Comparison of ENCODE assay signal across 23 cellular contexts in the genomic region with DNA sequence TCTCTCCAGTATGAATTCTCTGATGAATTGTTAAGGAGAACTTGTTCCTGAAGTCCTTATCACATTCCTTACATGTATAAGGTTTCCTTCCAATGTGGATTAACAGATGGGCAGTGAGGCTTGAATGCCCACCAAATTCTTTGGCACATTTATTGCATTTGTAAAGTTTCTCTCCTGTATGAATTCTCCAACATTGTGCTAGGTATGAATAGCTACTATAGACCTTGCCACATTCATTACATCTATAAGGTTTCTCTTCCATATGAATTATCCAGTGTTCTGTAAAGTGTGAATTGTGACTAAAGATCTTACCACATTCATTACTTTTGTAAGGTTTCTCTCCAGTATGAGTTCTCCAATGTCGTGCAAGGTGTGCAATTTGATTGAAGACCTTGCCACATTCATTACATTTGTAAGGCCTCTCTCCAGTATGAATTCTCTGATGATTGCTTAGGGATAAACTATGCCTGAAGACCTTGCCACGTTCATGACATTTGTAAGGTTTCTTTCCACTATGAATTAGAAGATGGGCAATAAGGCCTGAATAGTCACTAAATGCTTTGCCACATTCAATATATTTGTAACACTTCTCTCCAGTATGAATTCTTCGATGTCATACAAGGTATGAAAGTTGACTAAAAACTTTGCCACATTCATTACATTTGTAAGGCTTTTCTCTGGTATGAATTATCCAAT. TPM values are rescaled to one million over a fixed set of nuclear protein-coding genes. Genes with fewer than 3 reads are reported as not detected.
A peak's percentile ranks its signal among the peaks of the same experiment; 100 is the strongest.
DNase-seq lines count a peak whose midpoint lies in the region; ATAC-seq, FAIRE-seq and TF ChIP-seq lines count a peak whose summit lies in the region.
"Had no signal": no experiment of that assay in that cellular context is flagged by ENCODE, and none has a peak within 500 bp of the region (broad histone marks: within the 10 kb centered on the region; RNA-seq: fewer than 3 reads in every experiment).

No MANE protein-coding gene starts in this region.

- H3K4me1 ChIP-seq in HepG2 (ENCODE audit: insufficient read depth, low read length) = no peaks in the 10 kb centered on the region
- no peaks in the 10 kb centered on the region for H3K4me1 ChIP-seq in right lobe of liver
- H3K4me1 ChIP-seq in BE2C = no peaks in the 10 kb centered on the region
- H3K4me1 ChIP-seq: Caco-2, SJCRH30 had no signal

- no peak overlapping the region for H2AFZ ChIP-seq in HepG2 (ENCODE audit: low read length)

- DNase-seq in HepG2 (ENCODE audit: low spot score) = no peak
- no peak for DNase-seq in right lobe of liver
- peak; percentile 15 for DNase-seq in NAMALWA (ENCODE audit: low spot score)
- DNase-seq in dermis blood vessel endothelial cell = peak; percentile 6
- DNase-seq in BE2C = no peak
- DNase-seq: ACHN; AML-193; Caco-2; CD4-positive, CD25-positive, alpha-beta regulatory T cell; DMS79 treated with DMSO at 0.1 percent for 48 hours; GDM1; MV-4-11; NCI-H2081 treated with DMSO at 0.1 percent for 48 hours; NCI-H2227 treated with DMSO at 0.1 percent for 48 hours; NCI-H524; NK-92 treated with Interleukin-12 subunit alpha and Interleukin-12 subunit beta, amount 100 ng/mL, for 24 hours; T-helper 2 cell had no signal

- H3K79me2 ChIP-seq in HepG2 (ENCODE audit: insufficient read depth, low read length) = no peaks in the 10 kb centered on the region

- H3K4me3 ChIP-seq in HepG2 (replicated peaks in 1 of 3; ENCODE audit: insufficient read depth in 1 of 3, low read depth in 2 of 3, low read length in 3 of 3) = no peak overlapping the region
- H3K4me3 ChIP-seq in right lobe of liver = no peak overlapping the region
- no peak overlapping the region for H3K4me3 ChIP-seq in BE2C (ENCODE audit: low read depth, low read length)
- H3K4me3 ChIP-seq: SJCRH30 had no signal

- no peaks in the 10 kb centered on the region for H3K27me3 ChIP-seq in HepG2 (ENCODE audit: control insufficient read depth in 1 of 2, insufficient read depth in 2 of 2, low read length in 2 of 2)
- H3K27me3 ChIP-seq in right lobe of liver = no peaks in the 10 kb centered on the region
- H3K27me3 ChIP-seq in BE2C = no peaks in the 10 kb centered on the region
- H3K27me3 ChIP-seq: SJCRH30 had no signal

- TF ChIP-seq EP300 in HepG2 (IDR thresholded peaks at IDR 0.05; ENCODE audit: low read depth in 2 of 2, low read length in 2 of 2) = no peak
- TF ChIP-seq EP300 in HepG2 (CRISPR knock-in tag; IDR thresholded peaks at IDR 0.05; ENCODE audit: borderline replicate concordance) = no peak

- no peak for TF ChIP-seq RAD21 in HepG2 (CRISPR knock-in tag; IDR thresholded peaks at IDR 0.05)

- H3K9me3 ChIP-seq in HepG2 (ENCODE audit: low read length) (peaks cover 98% of the 10 kb centered on the region), right lobe of liver (peaks cover 4 to 69% (median 37%) of the 10 kb centered on the region in 4 donors), BE2C (no peaks in the 10 kb centered on the region; the same call in 1 of the 2 replicates)

- H3K9ac ChIP-seq in HepG2 (ENCODE audit: insufficient read depth, low read depth, low read length) = no peak overlapping the region

- H3K36me3 ChIP-seq in HepG2 (replicated peaks in 1 of 2; ENCODE audit: control insufficient read depth in 1 of 2, insufficient read depth in 2 of 2, low read length in 2 of 2) = no peaks in the 10 kb centered on the region
- no peaks in the 10 kb centered on the region for H3K36me3 ChIP-seq in right lobe of liver
- H3K36me3 ChIP-seq in BE2C = no peaks in the 10 kb centered on the region
- H3K36me3 ChIP-seq: SJCRH30 had no signal

- no peak for ATAC-seq in HepG2
- no peak for ATAC-seq in right lobe of liver
- no peak for ATAC-seq in GM21529 (IDR thresholded peaks at IDR 0.05; ENCODE audit: unreplicated experiment)
- ATAC-seq in activated CD4-positive, CD25-positive, alpha-beta regulatory T cell treated with anti-CD3 and anti-CD28 coated beads, Interleukin-2, amount 50 U/mL, for 24 hours = no peak

- in situ Hi-C loops in HepG2 (cut with HindIII; ENCODE audit: extremely low pct_ligation_motif_present, low pct_unique_long_range_greater_than_20kb) = no loop called here

- no TSS peak for BruUV-seq in HepG2 (replicated peaks; lab: Mats Ljungman, UMichigan)

- no peak overlapping the region for H3K4me2 ChIP-seq in HepG2 (ENCODE audit: low read depth, low read length)

- WGBS in HepG2 (ENCODE audit: low lambda C conversion rate) = 3% methylated on average over 3 of the region's 3 CpGs
- 79% methylated on average over 3 of the region's 3 CpGs for WGBS in right lobe of liver (ENCODE audit: insufficient coverage, low coverage, low lambda C conversion rate, missing lambda C conversion rate)

- no peak for TF ChIP-seq CTCF in HepG2 (CRISPR knock-in tag; IDR thresholded peaks at IDR 0.05)
- no peak for TF ChIP-seq CTCF in right lobe of liver (IDR thresholded peaks at IDR 0.05)
- TF ChIP-seq CTCF in BE2C (IDR thresholded peaks at IDR 0.05; ENCODE audit: low read depth, low read length) = no peak

- H3K27ac ChIP-seq in HepG2 (ENCODE audit: extremely low read length, insufficient read depth, low read length) = no peak overlapping the region
- H3K27ac ChIP-seq in right lobe of liver = no peak overlapping the region
- H3K27ac ChIP-seq: RWPE1, SJCRH30 had no signal

- FAIRE-seq in HepG2 (lab: Jason Lieb, UNC) = no peak
- FAIRE-seq: GM12892 had no signal

- intact Hi-C loops in HepG2 (cut with micrococcal nuclease; ENCODE audit: unreplicated experiment) = no loop called here
- intact Hi-C loops in right lobe of liver (cut with DNase I) = no loop called here

- POLR2A ChIA-PET in HepG2 (lab: Yijun Ruan, JAX) = no interaction called here

- no peak for TF ChIP-seq POLR2A in HepG2 (IDR thresholded peaks at IDR 0.05; ENCODE audit: insufficient read depth in 1 of 2, low read depth in 2 of 2, low read length in 2 of 2)
- TF ChIP-seq POLR2A in right lobe of liver (IDR thresholded peaks at IDR 0.05) = no peak

- no peaks in the 10 kb centered on the region for H4K20me1 ChIP-seq in HepG2 (ENCODE audit: insufficient read depth, low read length)

- CTCF ChIA-PET in HepG2 (lab: Yijun Ruan, JAX; ENCODE audit: low intra/inter-chr PET ratio, low total read pairs) = no interaction called here

RNA-seq across cellular contexts. Expression of gene ZNF578, which starts 20.4 kb away (rescaled TPM):
- not detected in 2 replicates for total RNA-seq in HepG2 (2016; rRNA removed; fragmentation: Illumina TruSeq; extraction: Trizol)
- not detected in 2 replicates for total RNA-seq in HepG2 (2016; cell fraction: cytosol; rRNA removed; fragmentation: Illumina TruSeq; extraction: Trizol; ENCODE audit: low read depth)
- not detected in 2 replicates for total RNA-seq in HepG2 (2016; cell fraction: insoluble cytoplasmic fraction; rRNA removed; fragmentation: Illumina TruSeq; extraction: Trizol)
- not detected in 2 replicates for total RNA-seq in HepG2 (2016; cell fraction: membrane; rRNA removed; fragmentation: Illumina TruSeq; extraction: Trizol)
- total RNA-seq in HepG2 (2016; cell fraction: nucleus; rRNA removed; fragmentation: Illumina TruSeq; extraction: Trizol) = not detected in 2 replicates
- polyA plus RNA-seq in HepG2 (2011; rRNA removed) = not detected in 2 replicates
- polyA plus RNA-seq in HepG2 (2011; cell fraction: cytosol; rRNA removed) = not detected in 2 replicates
- not detected in 2 replicates for polyA plus RNA-seq in HepG2 (2011; cell fraction: nucleus; rRNA removed)
- not detected in 2 replicates for polyA plus RNA-seq in HepG2 (2012)
- not detected in 2 replicates for polyA plus RNA-seq in HepG2 (2016; cell fraction: cytosol; fragmentation: Illumina TruSeq; extraction: Trizol; ENCODE audit: low read depth)
- not detected in 2 replicates for polyA plus RNA-seq in HepG2 (2016; cell fraction: insoluble cytoplasmic fraction; fragmentation: Illumina TruSeq; extraction: Trizol; ENCODE audit: low read depth)
- not detected in 2 replicates for polyA plus RNA-seq in HepG2 (2016; cell fraction: membrane; fragmentation: Illumina TruSeq; extraction: Trizol; ENCODE audit: low read depth)
- polyA plus RNA-seq in HepG2 (2016; cell fraction: nucleus; fragmentation: Illumina TruSeq; extraction: Trizol; ENCODE audit: insufficient read depth, low read depth) = not detected in 2 replicates
- polyA minus RNA-seq in HepG2 (2011; rRNA and poly(A)+ RNA removed; ENCODE audit: low replicate concordance) = not detected in 2 replicates
- not detected in 2 replicates for polyA minus RNA-seq in HepG2 (2011; cell fraction: cytosol; rRNA and poly(A)+ RNA removed)
- not detected in 2 replicates for polyA minus RNA-seq in HepG2 (2011; cell fraction: nucleus; rRNA and poly(A)+ RNA removed)
- under 1 TPM in 3 of 6 experiments, not detected in 3; 0.17 to 0.51 (median 0.29) TPM for total RNA-seq in right lobe of liver
- total RNA-seq in dermis blood vessel endothelial cell = 2.9 and 3.2 TPM in 2 replicates
- 2.0 TPM for polyA plus RNA-seq in BE2C (2012; ENCODE audit: insufficient read depth, insufficient read length, low read depth)
- total RNA-seq: Caco-2 had no signal

RNA-seq across cellular contexts. Expression of gene ZNF534, which starts 44.9 kb away (rescaled TPM):
- 0.04 TPM in 1 of 2 replicates, not detected in the other for total RNA-seq in HepG2 (2016; rRNA removed; fragmentation: Illumina TruSeq; extraction: Trizol)
- total RNA-seq in HepG2 (2016; cell fraction: cytosol; rRNA removed; fragmentation: Illumina TruSeq; extraction: Trizol; ENCODE audit: low read depth) = not detected in 2 replicates
- total RNA-seq in HepG2 (2016; cell fraction: insoluble cytoplasmic fraction; rRNA removed; fragmentation: Illumina TruSeq; extraction: Trizol) = 0.04 TPM in 1 of 2 replicates, not detected in the other
- total RNA-seq in HepG2 (2016; cell fraction: membrane; rRNA removed; fragmentation: Illumina TruSeq; extraction: Trizol) = 0.09 TPM in 1 of 2 replicates, not detected in the other
- not detected in 2 replicates for total RNA-seq in HepG2 (2016; cell fraction: nucleus; rRNA removed; fragmentation: Illumina TruSeq; extraction: Trizol)
- polyA plus RNA-seq in HepG2 (2011; rRNA removed) = 0.08 TPM in 1 of 2 replicates, not detected in the other
- not detected in 2 replicates for polyA plus RNA-seq in HepG2 (2011; cell fraction: cytosol; rRNA removed)
- polyA plus RNA-seq in HepG2 (2011; cell fraction: nucleus; rRNA removed) = not detected in 2 replicates
- not detected in 2 replicates for polyA plus RNA-seq in HepG2 (2012)
- polyA plus RNA-seq in HepG2 (2016; cell fraction: cytosol; fragmentation: Illumina TruSeq; extraction: Trizol; ENCODE audit: low read depth) = not detected in 2 replicates
- not detected in 2 replicates for polyA plus RNA-seq in HepG2 (2016; cell fraction: insoluble cytoplasmic fraction; fragmentation: Illumina TruSeq; extraction: Trizol; ENCODE audit: low read depth)
- not detected in 2 replicates for polyA plus RNA-seq in HepG2 (2016; cell fraction: membrane; fragmentation: Illumina TruSeq; extraction: Trizol; ENCODE audit: low read depth)
- polyA plus RNA-seq in HepG2 (2016; cell fraction: nucleus; fragmentation: Illumina TruSeq; extraction: Trizol; ENCODE audit: insufficient read depth, low read depth) = not detected in 2 replicates
- polyA minus RNA-seq in HepG2 (2011; rRNA and poly(A)+ RNA removed; ENCODE audit: low replicate concordance) = not detected in 2 replicates
- not detected in 2 replicates for polyA minus RNA-seq in HepG2 (2011; cell fraction: cytosol; rRNA and poly(A)+ RNA removed)
- polyA minus RNA-seq in HepG2 (2011; cell fraction: nucleus; rRNA and poly(A)+ RNA removed) = not detected in 2 replicates
- under 1 TPM in 1 of 6 experiments, not detected in 5; 0.13 TPM for total RNA-seq in right lobe of liver
- total RNA-seq in dermis blood vessel endothelial cell = not detected in 2 replicates
- not detected for polyA plus RNA-seq in BE2C (2012; ENCODE audit: insufficient read depth, insufficient read length, low read depth)
- total RNA-seq: Caco-2; CD4-positive, CD25-positive, alpha-beta regulatory T cell; H4 had no signal
- polyA plus RNA-seq: CD4-positive, CD25-positive, alpha-beta regulatory T cell had no signal

RNA-seq across cellular contexts. Expression of gene ZNF808, which starts 53.7 kb away (rescaled TPM):
- total RNA-seq in HepG2 (2016; rRNA removed; fragmentation: Illumina TruSeq; extraction: Trizol) (7.4 and 17.5 TPM in 2 replicates), right lobe of liver (10 to 100 TPM in 1 of 6 experiments, 1 to 10 TPM in 5; 3.3 to 12.3 (median 5.8) TPM), dermis blood vessel endothelial cell (23.3 and 31.1 TPM in 2 replicates)
- total RNA-seq in HepG2 (2016; cell fraction: cytosol; rRNA removed; fragmentation: Illumina TruSeq; extraction: Trizol; ENCODE audit: low read depth) = 1.5 and 2.7 TPM in 2 replicates
- total RNA-seq in HepG2 (2016; cell fraction: insoluble cytoplasmic fraction; rRNA removed; fragmentation: Illumina TruSeq; extraction: Trizol) = 7.6 and 14.1 TPM in 2 replicates
- 5.1 and 6.2 TPM in 2 replicates for total RNA-seq in HepG2 (2016; cell fraction: membrane; rRNA removed; fragmentation: Illumina TruSeq; extraction: Trizol)
- total RNA-seq in HepG2 (2016; cell fraction: nucleus; rRNA removed; fragmentation: Illumina TruSeq; extraction: Trizol) = 8.7 and 11.8 TPM in 2 replicates
- 3.0 and 3.3 TPM in 2 replicates for polyA plus RNA-seq in HepG2 (2011; rRNA removed)
- polyA plus RNA-seq in HepG2 (2011; cell fraction: cytosol; rRNA removed) = 1.2 and 2.1 TPM in 2 replicates
- 3.7 and 5.5 TPM in 2 replicates for polyA plus RNA-seq in HepG2 (2011; cell fraction: nucleus; rRNA removed)
- 1.4 and 1.7 TPM in 2 replicates for polyA plus RNA-seq in HepG2 (2012)
- polyA plus RNA-seq in HepG2 (2016; cell fraction: cytosol; fragmentation: Illumina TruSeq; extraction: Trizol; ENCODE audit: low read depth) = 0.03 and 0.27 TPM in 2 replicates
- 2.4 and 3.5 TPM in 2 replicates for polyA plus RNA-seq in HepG2 (2016; cell fraction: insoluble cytoplasmic fraction; fragmentation: Illumina TruSeq; extraction: Trizol; ENCODE audit: low read depth)
- polyA plus RNA-seq in HepG2 (2016; cell fraction: membrane; fragmentation: Illumina TruSeq; extraction: Trizol; ENCODE audit: low read depth) = 0.37 and 0.50 TPM in 2 replicates
- 5.9 and 8.6 TPM in 2 replicates for polyA plus RNA-seq in HepG2 (2016; cell fraction: nucleus; fragmentation: Illumina TruSeq; extraction: Trizol; ENCODE audit: insufficient read depth, low read depth)
- 2.8 and 6.5 TPM in 2 replicates for polyA minus RNA-seq in HepG2 (2011; rRNA and poly(A)+ RNA removed; ENCODE audit: low replicate concordance)
- polyA minus RNA-seq in HepG2 (2011; cell fraction: cytosol; rRNA and poly(A)+ RNA removed) = 3.8 and 6.8 TPM in 2 replicates
- 13.0 and 22.6 TPM in 2 replicates for polyA minus RNA-seq in HepG2 (2011; cell fraction: nucleus; rRNA and poly(A)+ RNA removed)
- polyA plus RNA-seq in BE2C (2012; ENCODE audit: insufficient read depth, insufficient read length, low read depth) = 2.4 TPM

Comparison
In these comparisons a context has a peak if more than half of its experiments do, and no peak if none do; other contexts are left out.
1. DNase-seq: peak in NAMALWA (single experiment) and dermis blood vessel endothelial cell (single experiment); none in HepG2 (single experiment), right lobe of liver (0 of 3) and BE2C (single experiment).